ENCODE assay signal across 27 cellular contexts in genomic region chr18:47872426-47872825, GRCh38.
"Had no signal": no experiment of that assay in that cellular context is flagged by ENCODE, and none has a peak within 500 bp of the region (broad histone marks: within the 10 kb centered on the region; RNA-seq: fewer than 3 reads in every experiment).

No MANE protein-coding gene starts in this region.

- H3K9me3 Mint-ChIP-seq: mesothelial cell of epicardium; naive B cell; natural killer cell; stimulated activated memory B cell treated with anti-CD40 and anti-IgM and Interleukin-4, amounts not matched to agents 10 μg/mL and 1 μg/mL and 100 μg/mL, for 72 hours; stimulated activated naive CD8-positive, alpha-beta T cell treated with anti-CD3 and anti-CD28 coated beads, Interleukin-15, amount 100 ng/mL, for 72 hours had no signal

- H3K4me3 ChIP-seq: lung, pancreas, prostate gland, skin epidermis, tibial nerve, upper lobe of left lung had no signal

- H3K9me3 ChIP-seq: pancreas, prostate gland, tibial nerve, upper lobe of left lung had no signal

- DNase-seq: head of caudate nucleus; hippocampal formation; kidney glomerular epithelial cell; left cardiac atrium; mesendoderm; naive B cell; natural killer cell; nucleus accumbens; pancreas; posterior cingulate gyrus; retina; right cardiac atrium; stimulated activated CD4-positive, alpha-beta T cell treated with anti-CD3 and anti-CD28 coated beads, Interleukin-12 subunit alpha, Interleukin-12 subunit beta, amount 100 ng/mL, for 4 hours; stimulated activated CD4-positive, alpha-beta T cell treated with anti-CD3 and anti-CD28 coated beads, Interleukin-15, amount 100 ng/mL, for 24 hours; stimulated activated CD4-positive, alpha-beta T cell treated with anti-CD3 and anti-CD28 coated beads, Interleukin-2, amount 100 ng/mL, for 24 hours; stimulated activated CD4-positive, alpha-beta T cell treated with anti-CD3 and anti-CD28 coated beads, Interleukin-4, amount 100 ng/mL, for 24 hours; stimulated activated naive CD4-positive, alpha-beta T cell treated with Interleukin-2 at 50 U/mL for 16 hours; stimulated activated naive CD8-positive, alpha-beta T cell treated with anti-CD3 and anti-CD28 coated beads, Interleukin-15, amount 100 ng/mL, for 72 hours; upper lobe of left lung had no signal

- H3K36me3 ChIP-seq: pancreas, prostate gland, tibial nerve had no signal

- H3K4me3 Mint-ChIP-seq: mesothelial cell of epicardium; naive B cell; natural killer cell; stimulated activated memory B cell treated with anti-CD40 and anti-IgM and Interleukin-4, amounts not matched to agents 10 μg/mL and 1 μg/mL and 100 μg/mL, for 72 hours; stimulated activated naive CD8-positive, alpha-beta T cell treated with anti-CD3 and anti-CD28 coated beads, Interleukin-15, amount 100 ng/mL, for 72 hours had no signal

- H3K27me3 Mint-ChIP-seq: naive B cell; stimulated activated memory B cell treated with anti-CD40 and anti-IgM and Interleukin-4, amounts not matched to agents 10 μg/mL and 1 μg/mL and 100 μg/mL, for 72 hours; stimulated activated naive CD8-positive, alpha-beta T cell treated with anti-CD3 and anti-CD28 coated beads, Interleukin-15, amount 100 ng/mL, for 72 hours had no signal

- H3K4me1 ChIP-seq: prostate gland had no signal

- H3K36me3 Mint-ChIP-seq: natural killer cell had no signal

- H3K27me3 ChIP-seq: pancreas, tibial nerve, upper lobe of left lung had no signal

- H3K27ac Mint-ChIP-seq: naive B cell; stimulated activated memory B cell treated with anti-CD40 and anti-IgM and Interleukin-4, amounts not matched to agents 10 μg/mL and 1 μg/mL and 100 μg/mL, for 72 hours had no signal

- ATAC-seq: left cardiac atrium; left lobe of liver; natural killer cell; pancreas; right cardiac atrium; sciatic nerve; stimulated activated memory B cell treated with anti-CD40 and anti-IgM and Interleukin-4, amounts not matched to agents 10 μg/mL and 1 μg/mL and 100 μg/mL, for 72 hours; stimulated activated naive CD8-positive, alpha-beta T cell treated with anti-CD3 and anti-CD28 coated beads, Interleukin-15, amount 100 ng/mL, for 72 hours had no signal

- H3K27ac ChIP-seq: pancreas, prostate gland, tibial nerve, upper lobe of left lung had no signal
